Comparison of ENCODE assay signal across 8 cellular contexts in the genomic region with DNA sequence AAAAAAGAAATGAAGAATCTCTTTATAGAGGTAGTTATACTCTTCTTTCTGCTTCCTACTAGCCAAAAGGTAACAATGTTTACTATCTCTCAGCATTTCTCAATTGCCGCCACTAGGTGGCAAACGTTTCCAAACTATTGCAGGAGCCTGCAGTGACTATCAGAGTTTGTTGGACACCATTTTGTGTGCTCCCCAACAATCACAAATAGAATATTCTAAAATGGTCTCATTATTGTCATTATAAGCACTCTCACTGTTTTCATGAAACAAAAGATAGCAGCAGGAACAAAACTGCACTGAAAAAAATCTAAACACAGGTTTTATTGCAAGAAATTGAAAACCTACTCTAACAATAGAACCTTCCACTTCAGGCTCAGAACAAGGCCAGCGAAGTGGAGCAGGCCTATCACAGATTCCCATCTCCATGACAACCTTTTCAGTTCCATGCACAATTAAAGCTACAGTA.
DNase-seq lines count a peak whose midpoint lies in the region; ATAC-seq, FAIRE-seq and TF ChIP-seq lines count a peak whose summit lies in the region.

No MANE protein-coding gene starts in this region.

- DNase-seq in Right ventricle myocardium inferior (ENCODE audit: missing footprints) (no peak), cardiac septum (ENCODE audit: low spot score) (no peak), NCI-H146 (lab: John Stamatoyannopoulos, UW) (peak; percentile 63), T-helper 1 cell (peak in 4 of 5 donors; percentile 27 to 55 (median 42)), astrocyte (ENCODE audit: low read depth) (peak; percentile 67), hypothalamus (lab: John Stamatoyannopoulos, UW) (peak in 45 of 51 donors; percentile 0 to 90 (median 37))

- peak; percentile 77 for TF ChIP-seq CTCF in astrocyte (IDR thresholded peaks at IDR 0.05; ENCODE audit: insufficient read depth, low read depth, low read length)

- no peaks in the 10 kb centered on the region for H3K9me3 ChIP-seq in astrocyte (ENCODE audit: insufficient read depth, low read depth, low read length)
- no peaks in the 10 kb centered on the region for H3K9me3 ChIP-seq in skeletal muscle satellite cell (replicated peaks; ENCODE audit: low read length)

- no peak overlapping the region for H3K4me3 ChIP-seq in astrocyte (ENCODE audit: insufficient read depth, low read depth, low read length)
- no peak overlapping the region for H3K4me3 ChIP-seq in skeletal muscle satellite cell (ENCODE audit: low read length)

- no peaks in the 10 kb centered on the region for H3K9me3 Mint-ChIP-seq in astrocyte (ENCODE audit: unreplicated experiment)

- no peaks in the 10 kb centered on the region for H3K27me3 Mint-ChIP-seq in astrocyte (ENCODE audit: low read depth, unreplicated experiment)

- H3K79me2 ChIP-seq in astrocyte (ENCODE audit: insufficient read depth, low read length), result no peaks in the 10 kb centered on the region

- FAIRE-seq in astrocyte (lab: Jason Lieb, UNC), result peak; percentile 76

- H3K36me3 Mint-ChIP-seq in astrocyte (ENCODE audit: low read depth, unreplicated experiment), result no peaks in the 10 kb centered on the region

- H3K4me1 ChIP-seq in astrocyte (ENCODE audit: insufficient read depth, low read length) (no peaks in the 10 kb centered on the region), skeletal muscle satellite cell (ENCODE audit: control insufficient read depth, insufficient read depth, low read length) (no peaks in the 10 kb centered on the region)

- H3K4me2 ChIP-seq in astrocyte (ENCODE audit: low read length) (peak overlapping the region; percentile 6), skeletal muscle satellite cell (ENCODE audit: low read length) (peak overlapping the region; percentile 48)

- no peaks in the 10 kb centered on the region for H4K20me1 ChIP-seq in astrocyte (ENCODE audit: insufficient read depth, low read length)

- no peak overlapping the region for H3K9ac ChIP-seq in astrocyte (ENCODE audit: low read length)
- peak overlapping the region; percentile 25 for H3K9ac ChIP-seq in skeletal muscle satellite cell (ENCODE audit: low read depth, low read length)

- H3K36me3 ChIP-seq in astrocyte (ENCODE audit: insufficient read depth, low read length) (no peaks in the 10 kb centered on the region), skeletal muscle satellite cell (ENCODE audit: insufficient read depth, low read length) (no peaks in the 10 kb centered on the region)

- intact Hi-C loops in Right ventricle myocardium inferior (cut with DNase I) (loop anchor here (1.0 to 2.0 kb wide), 3 partner anchors 300 to 526 kb away; partner anchors contain the start of gene PALMD), cardiac septum (cut with DNase I) (loop anchor here (1.0 to 2.0 kb wide), 2 partner anchors 300 to 527 kb away; no protein-coding TSS in a partner anchor)

- H3K27ac ChIP-seq in astrocyte (ENCODE audit: low read depth, low read length), result no peak overlapping the region

- H3K27me3 ChIP-seq in astrocyte (ENCODE audit: insufficient read depth, low read length), result no peaks in the 10 kb centered on the region
- H3K27me3 ChIP-seq in skeletal muscle satellite cell (ENCODE audit: control insufficient read depth, insufficient read depth, low read length), result no peaks in the 10 kb centered on the region

- no peaks in the 10 kb centered on the region for H3K4me1 Mint-ChIP-seq in astrocyte (ENCODE audit: low read depth, unreplicated experiment)

- peak overlapping the region; percentile 18 for H2AFZ ChIP-seq in astrocyte (ENCODE audit: low read depth, low read length)

- ATAC-seq in Right ventricle myocardium inferior (peak; percentile 89), HG02938 (IDR thresholded peaks at IDR 0.05; ENCODE audit: unreplicated experiment) (peak; percentile 99)

- H3K4me3 Mint-ChIP-seq in astrocyte (ENCODE audit: unreplicated experiment), result no peak overlapping the region

- no peak overlapping the region for H3K27ac Mint-ChIP-seq in astrocyte (ENCODE audit: unreplicated experiment)

Comparison
In these comparisons a context has a peak if more than half of its experiments do, and no peak if none do; other contexts are left out.
1. DNase-seq: peak in NCI-H146 (single experiment), T-helper 1 cell (4 of 5), astrocyte (single experiment) and hypothalamus (45 of 51); none in Right ventricle myocardium inferior (single experiment) and cardiac septum (single experiment).